1 cellular context compared by ENCODE assay signal in the genomic region with DNA sequence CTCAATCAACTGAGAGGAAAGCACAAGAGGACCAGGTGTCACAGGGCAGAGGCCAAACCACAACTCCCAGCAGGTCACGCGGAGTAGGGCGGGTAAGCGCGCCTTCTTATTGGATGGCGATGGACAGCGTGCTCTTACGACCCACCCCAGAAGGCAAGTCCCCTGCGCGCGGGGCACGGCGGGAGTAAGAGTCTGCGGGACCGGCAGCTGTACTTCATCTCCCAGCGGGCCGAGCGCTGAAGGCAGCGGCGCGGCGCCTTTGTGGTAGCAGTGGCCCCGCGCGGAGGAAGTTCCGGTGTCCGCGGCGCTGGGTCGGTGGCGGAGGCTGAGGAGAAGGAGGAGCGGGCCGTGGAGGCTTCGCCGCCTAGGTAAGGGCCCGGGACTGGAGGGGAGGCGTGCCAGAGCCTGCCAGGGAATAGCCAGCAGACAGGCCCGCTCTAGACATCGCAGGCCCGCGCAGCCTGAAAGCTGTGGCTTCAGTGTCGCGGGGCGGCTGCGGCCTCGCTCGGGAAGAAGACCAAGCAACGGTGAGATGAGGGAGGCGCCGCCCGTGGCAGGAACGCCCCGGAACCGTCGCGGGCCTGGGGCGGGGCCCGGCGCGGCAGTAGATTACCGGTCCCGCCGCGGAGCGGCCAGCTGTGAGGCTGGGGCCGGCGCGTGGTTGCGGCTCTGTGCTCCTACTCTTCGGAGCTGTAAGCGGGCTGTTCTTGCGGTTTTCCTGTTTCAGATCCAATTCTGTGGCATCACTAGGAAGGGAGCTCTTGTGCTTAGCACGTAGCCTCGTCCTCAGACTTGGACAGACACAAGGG.
TF ChIP-seq lines count a peak whose summit lies in the region.

A gene with protein sequence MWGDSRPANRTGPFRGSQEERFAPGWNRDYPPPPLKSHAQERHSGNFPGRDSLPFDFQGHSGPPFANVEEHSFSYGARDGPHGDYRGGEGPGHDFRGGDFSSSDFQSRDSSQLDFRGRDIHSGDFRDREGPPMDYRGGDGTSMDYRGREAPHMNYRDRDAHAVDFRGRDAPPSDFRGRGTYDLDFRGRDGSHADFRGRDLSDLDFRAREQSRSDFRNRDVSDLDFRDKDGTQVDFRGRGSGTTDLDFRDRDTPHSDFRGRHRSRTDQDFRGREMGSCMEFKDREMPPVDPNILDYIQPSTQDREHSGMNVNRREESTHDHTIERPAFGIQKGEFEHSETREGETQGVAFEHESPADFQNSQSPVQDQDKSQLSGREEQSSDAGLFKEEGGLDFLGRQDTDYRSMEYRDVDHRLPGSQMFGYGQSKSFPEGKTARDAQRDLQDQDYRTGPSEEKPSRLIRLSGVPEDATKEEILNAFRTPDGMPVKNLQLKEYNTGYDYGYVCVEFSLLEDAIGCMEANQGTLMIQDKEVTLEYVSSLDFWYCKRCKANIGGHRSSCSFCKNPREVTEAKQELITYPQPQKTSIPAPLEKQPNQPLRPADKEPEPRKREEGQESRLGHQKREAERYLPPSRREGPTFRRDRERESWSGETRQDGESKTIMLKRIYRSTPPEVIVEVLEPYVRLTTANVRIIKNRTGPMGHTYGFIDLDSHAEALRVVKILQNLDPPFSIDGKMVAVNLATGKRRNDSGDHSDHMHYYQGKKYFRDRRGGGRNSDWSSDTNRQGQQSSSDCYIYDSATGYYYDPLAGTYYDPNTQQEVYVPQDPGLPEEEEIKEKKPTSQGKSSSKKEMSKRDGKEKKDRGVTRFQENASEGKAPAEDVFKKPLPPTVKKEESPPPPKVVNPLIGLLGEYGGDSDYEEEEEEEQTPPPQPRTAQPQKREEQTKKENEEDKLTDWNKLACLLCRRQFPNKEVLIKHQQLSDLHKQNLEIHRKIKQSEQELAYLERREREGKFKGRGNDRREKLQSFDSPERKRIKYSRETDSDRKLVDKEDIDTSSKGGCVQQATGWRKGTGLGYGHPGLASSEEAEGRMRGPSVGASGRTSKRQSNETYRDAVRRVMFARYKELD (plus strand): TSS at position 293 of the 809 bp plus-strand sequence. CDS start 22,492 bp downstream, outside the sequence.

TF ChIP-seq in IMR-90, 13 proteins besides CTCF, POLR2A, EP300 and RAD21 (continued from another document):
- TF ChIP-seq, protein P1, sequence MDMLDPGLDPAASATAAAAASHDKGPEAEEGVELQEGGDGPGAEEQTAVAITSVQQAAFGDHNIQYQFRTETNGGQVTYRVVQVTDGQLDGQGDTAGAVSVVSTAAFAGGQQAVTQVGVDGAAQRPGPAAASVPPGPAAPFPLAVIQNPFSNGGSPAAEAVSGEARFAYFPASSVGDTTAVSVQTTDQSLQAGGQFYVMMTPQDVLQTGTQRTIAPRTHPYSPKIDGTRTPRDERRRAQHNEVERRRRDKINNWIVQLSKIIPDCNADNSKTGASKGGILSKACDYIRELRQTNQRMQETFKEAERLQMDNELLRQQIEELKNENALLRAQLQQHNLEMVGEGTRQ (IDR thresholded peaks at IDR 0.05; ENCODE audit: low read depth, low read length): peak; percentile 91
- no peak for TF ChIP-seq RFX5 (IDR thresholded peaks at IDR 0.05; ENCODE audit: low read depth, low read length)
